ENCODE assay signal across 2 cellular contexts in genomic region chr6:150005761-150006651, GRCh38.
TF ChIP-seq lines count a peak whose summit lies in the region.

No MANE protein-coding gene starts in this region.

TF ChIP-seq in SK-N-SH, 30 proteins besides CTCF, POLR2A, EP300 and RAD21:
- TF ChIP-seq YY1 (IDR thresholded peaks at IDR 0.05; ENCODE audit: low read depth) (no peak), REST (IDR thresholded peaks at IDR 0.05; ENCODE audit: low read depth, low read length) (no peak), MXI1 (IDR thresholded peaks at IDR 0.05; ENCODE audit: low read depth, low read length) (no peak), PBX3 (IDR thresholded peaks at IDR 0.05) (no peak), NRF1 (IDR thresholded peaks at IDR 0.05; ENCODE audit: low read depth, low read length) (no peak), TAF1 (IDR thresholded peaks at IDR 0.05; ENCODE audit: borderline replicate concordance, low read depth, low read length) (no peak), EZH2phosphoT487 (IDR thresholded peaks at IDR 0.05; ENCODE audit: borderline replicate concordance, low read depth) (no peak), ELF1 (IDR thresholded peaks at IDR 0.05) (no peak), USF1 (IDR thresholded peaks at IDR 0.05; ENCODE audit: borderline replicate concordance, low read depth) (no peak), POLR2AphosphoS5 (IDR thresholded peaks at IDR 0.05; ENCODE audit: low read depth, low read length) (no peak), JUND (IDR thresholded peaks at IDR 0.05) (no peak), GATA2 (CRISPR knock-in tag; IDR thresholded peaks at IDR 0.05) (no peak), MAX (IDR thresholded peaks at IDR 0.05; ENCODE audit: low read depth) (no peak), RXRA (IDR thresholded peaks at IDR 0.05; ENCODE audit: borderline replicate concordance, low read depth) (no peak), CHD2 (IDR thresholded peaks at IDR 0.05; ENCODE audit: low read length, partially characterized antibody) (no peak)

TF ChIP-seq in SK-N-SH treated with all-trans-retinoic acid at 6 μM for 48 hours, 23 proteins besides CTCF, POLR2A, EP300 and RAD21:
- TF ChIP-seq ZNF565 (CRISPR knock-in tag; conservative IDR thresholded peaks at IDR 0.05; ENCODE audit: low read depth), result no peak
